ENCODE assay signal across 10 cellular contexts in genomic region chr22:25397616-25398015, GRCh38.
"Had no signal": no experiment of that assay in that cellular context is flagged by ENCODE, and none has a peak within 500 bp of the region (broad histone marks: within the 10 kb centered on the region; RNA-seq: fewer than 3 reads in every experiment).

No MANE protein-coding gene starts in this region.

- H3K9me3 ChIP-seq: ovary had no signal

- H3K27me3 Mint-ChIP-seq: activated CD4-positive, alpha-beta memory T cell treated with anti-CD3 and anti-CD28 coated beads for 36 hours; activated naive CD4-positive, alpha-beta T cell treated with anti-CD3 and anti-CD28 coated beads, Interleukin-2, amount 50 U/mL, for 24 hours; brain had no signal

- H3K27ac Mint-ChIP-seq: activated CD4-positive, alpha-beta memory T cell treated with anti-CD3 and anti-CD28 coated beads for 36 hours; activated naive CD4-positive, alpha-beta T cell treated with anti-CD3 and anti-CD28 coated beads, Interleukin-2, amount 50 U/mL, for 24 hours; brain; neural progenitor cell had no signal

- H3K4me3 Mint-ChIP-seq: activated CD4-positive, alpha-beta memory T cell treated with anti-CD3 and anti-CD28 coated beads for 36 hours; activated naive CD4-positive, alpha-beta T cell treated with anti-CD3 and anti-CD28 coated beads, Interleukin-2, amount 50 U/mL, for 24 hours; brain; neural progenitor cell had no signal

- H3K36me3 ChIP-seq: neural progenitor cell, ovary had no signal

- H3K4me3 ChIP-seq: neural progenitor cell, ovary had no signal

- H3K9ac ChIP-seq: neural progenitor cell had no signal

- H3K9me3 Mint-ChIP-seq: activated CD4-positive, alpha-beta memory T cell treated with anti-CD3 and anti-CD28 coated beads for 36 hours; activated naive CD4-positive, alpha-beta T cell treated with anti-CD3 and anti-CD28 coated beads, Interleukin-2, amount 50 U/mL, for 24 hours; neural progenitor cell had no signal

- H3K4me2 ChIP-seq: neural progenitor cell had no signal

- H3K36me3 Mint-ChIP-seq: activated CD4-positive, alpha-beta memory T cell treated with anti-CD3 and anti-CD28 coated beads for 36 hours; activated naive CD4-positive, alpha-beta T cell treated with anti-CD3 and anti-CD28 coated beads, Interleukin-2, amount 50 U/mL, for 24 hours; neural progenitor cell had no signal

- H3K4me1 ChIP-seq: neural progenitor cell had no signal

- H3K27ac ChIP-seq: neural progenitor cell, ovary had no signal

- H3K27me3 ChIP-seq: neural progenitor cell, ovary had no signal

- DNase-seq: activated CD4-positive, alpha-beta memory T cell treated with anti-CD3 and anti-CD28 coated beads for 36 hours; activated effector memory CD4-positive, alpha-beta T cell treated with Interleukin-2 at 50 U/mL for 16 hours; amygdala; dermis blood vessel endothelial cell; hippocampal formation; ovary; stimulated activated CD4-positive, alpha-beta T cell treated with anti-CD3 and anti-CD28 coated beads, Interleukin-4, amount 100 ng/mL, for 1 hour had no signal
